Comparison of ENCODE assay signal across 1 cellular context in the genomic region with DNA sequence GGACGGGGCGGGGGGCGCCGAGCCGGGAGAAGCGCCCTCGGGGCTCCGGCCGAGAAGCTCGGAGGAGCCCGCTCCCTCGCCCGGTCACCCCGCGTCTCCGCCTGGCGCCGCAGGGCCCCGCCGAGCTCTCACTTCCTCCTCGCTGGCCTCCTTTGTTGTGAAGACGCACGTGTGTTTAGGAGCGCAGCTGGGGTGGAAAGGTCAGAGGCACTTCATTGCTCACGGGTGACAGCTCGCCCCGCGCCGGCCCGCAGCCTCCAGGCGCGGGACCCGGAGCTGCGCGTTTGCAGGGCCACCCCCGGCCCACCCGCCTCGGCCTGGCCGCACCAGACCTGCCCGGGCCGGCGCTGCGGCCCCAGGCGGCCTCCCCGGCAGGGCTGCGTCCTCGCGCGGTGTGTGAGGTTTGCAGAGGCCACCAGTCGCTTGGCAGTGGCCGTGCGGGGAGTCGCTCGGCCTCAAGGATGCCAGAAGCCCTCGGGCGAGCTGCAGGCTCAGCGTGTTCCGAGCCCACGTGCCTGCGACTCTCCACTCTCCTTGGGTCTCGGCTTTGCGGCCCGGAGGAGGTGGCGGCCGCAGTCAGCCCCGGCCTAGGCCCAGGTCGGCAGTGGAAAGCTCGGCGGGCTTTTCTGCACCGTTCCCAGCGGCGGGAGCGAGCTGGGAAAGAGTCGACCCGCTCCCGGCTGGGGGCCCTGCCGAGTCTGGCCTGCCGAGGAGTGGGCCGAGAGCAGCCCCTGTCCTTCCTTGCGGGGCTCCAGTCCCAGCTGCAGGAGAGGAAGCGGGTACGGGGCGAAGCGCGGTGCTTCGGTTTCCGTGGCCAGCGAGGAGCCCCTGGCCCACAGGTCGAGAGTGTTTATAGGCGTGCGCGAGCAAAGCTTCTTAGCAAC.
TF ChIP-seq lines count a peak whose summit lies in the region.

No MANE protein-coding gene starts in this region.

TF ChIP-seq in neural cell, 6 proteins besides CTCF, POLR2A, EP300 and RAD21:
- peak; percentile 50 for TF ChIP-seq EZH2 (IDR thresholded peaks at IDR 0.05; ENCODE audit: borderline replicate concordance, insufficient read depth, low read length, poor library complexity, severe bottlenecking)
- no peak for TF ChIP-seq TAF1 (IDR thresholded peaks at IDR 0.05; ENCODE audit: low read depth)
